ENCODE assay signal across 4 cellular contexts in genomic region chr6:134892362-134892761, GRCh38.
TF ChIP-seq lines count a peak whose summit lies in the region.

No MANE protein-coding gene starts in this region.

TF ChIP-seq in HepG2, 621 proteins besides CTCF, POLR2A, EP300 and RAD21:
- peak; percentile 62; the same call in 1 of the 2 replicates for TF ChIP-seq ZNF766 (CRISPR knock-in tag; IDR thresholded peaks at IDR 0.05; ENCODE audit: borderline replicate concordance)
- TF ChIP-seq ZNF329 (CRISPR knock-in tag; IDR thresholded peaks at IDR 0.05; ENCODE audit: low read depth) = no peak
- peak; percentile 89 for TF ChIP-seq ZNF564 (CRISPR knock-in tag; IDR thresholded peaks at IDR 0.05)

TF ChIP-seq in HEK293, 187 proteins besides CTCF, POLR2A, EP300 and RAD21:
- TF ChIP-seq ZNF48 (tag by site-specific recombination; IDR thresholded peaks at IDR 0.05) (no peak), ZNF626 (tag by site-specific recombination; IDR thresholded peaks at IDR 0.05) (no peak), SETDB1 (IDR thresholded peaks at IDR 0.05; ENCODE audit: insufficient read length, low read length) (peak; percentile 62)

TF ChIP-seq in K562, 482 proteins besides CTCF, POLR2A, EP300 and RAD21:
- TF ChIP-seq ZNF766 (CRISPR knock-in tag; conservative IDR thresholded peaks at IDR 0.05) (peak; percentile 95), SFPQ (IDR thresholded peaks at IDR 0.05; ENCODE audit: low read depth, low read length) (no peak)

TF ChIP-seq in SK-N-SH, 30 proteins besides CTCF, POLR2A, EP300 and RAD21:
- TF ChIP-seq USF2 (IDR thresholded peaks at IDR 0.05; ENCODE audit: borderline replicate concordance, low read depth, low read length) (no peak), NFIC (IDR thresholded peaks at IDR 0.05; ENCODE audit: borderline replicate concordance) (no peak), POLR2AphosphoS5 (IDR thresholded peaks at IDR 0.05; ENCODE audit: low read depth, low read length) (no peak), USF1 (IDR thresholded peaks at IDR 0.05; ENCODE audit: borderline replicate concordance, low read depth) (no peak), SIN3A (IDR thresholded peaks at IDR 0.05; ENCODE audit: borderline replicate concordance, low read depth, low read length) (no peak), IRF3 (IDR thresholded peaks at IDR 0.05; ENCODE audit: low read depth, low read length) (no peak), GATA2 (CRISPR knock-in tag; IDR thresholded peaks at IDR 0.05) (no peak)
